ENCODE assay signal across 18 cellular contexts in the genomic region with DNA sequence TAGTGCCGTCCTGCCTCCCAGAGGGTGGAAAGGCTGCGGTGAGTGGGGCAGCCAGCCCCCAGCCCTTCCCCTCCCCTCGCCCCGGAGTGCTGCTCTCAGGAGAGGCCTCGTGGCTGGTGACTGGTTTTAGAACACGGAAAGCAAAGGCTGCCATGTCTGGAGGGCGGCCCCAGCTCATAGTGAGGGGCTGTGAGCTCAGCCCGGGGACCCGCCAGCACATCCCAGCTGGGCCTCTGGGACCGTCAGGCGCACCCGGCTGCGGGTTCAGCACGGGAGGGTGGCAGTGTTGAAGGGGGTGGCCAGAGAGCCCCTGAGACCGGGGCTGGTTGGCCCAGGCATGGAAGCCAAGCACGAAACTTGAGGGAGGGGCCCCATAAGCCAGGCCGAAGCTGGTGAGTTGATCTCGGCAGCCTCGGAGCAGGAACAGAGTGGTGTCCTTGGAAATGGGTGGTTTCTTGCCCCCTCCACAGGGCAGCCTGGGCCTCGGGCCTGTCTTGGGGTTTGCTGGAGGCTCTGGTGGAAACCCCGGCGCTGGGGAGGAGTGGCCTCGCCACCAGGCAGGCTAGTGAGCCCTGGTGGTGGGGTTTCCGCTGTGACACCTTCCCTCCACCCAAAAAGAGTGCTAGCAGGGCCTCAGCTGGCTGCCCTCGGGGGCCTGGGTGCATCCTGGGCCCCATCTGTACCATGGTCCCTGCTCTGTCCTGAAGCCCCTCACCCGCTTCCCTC.
DNase-seq lines count a peak whose midpoint lies in the region; ATAC-seq and TF ChIP-seq lines count a peak whose summit lies in the region.
"Had no signal": no experiment of that assay in that cellular context is flagged by ENCODE, and none has a peak within 500 bp of the region (broad histone marks: within the 10 kb centered on the region; RNA-seq: fewer than 3 reads in every experiment).

No MANE protein-coding gene starts in this region.

- WGBS in H9 (ENCODE audit: extremely low coverage, insufficient read length, low lambda C conversion rate): no CpG with 5 or more reads among the region's 26 CpGs
- WGBS in neuronal stem cell (ENCODE audit: extremely low coverage in 2 of 2, insufficient read length in 2 of 2, insufficient replicate concordance in 1 of 2), 2 donors: no CpG with 5 or more reads among the region's 26 CpGs

- H3K23ac ChIP-seq in H9 (ENCODE audit: insufficient read length, low read depth, low read length) (no peak overlapping the region), neuronal stem cell (ENCODE audit: low read depth, low read length, poor library complexity) (peak overlapping the region; percentile 3)

- H2BK120ac ChIP-seq in H9 (ENCODE audit: low read depth, low read length, poor library complexity, severe bottlenecking): no peak overlapping the region
- peak overlapping the region; percentile 1 for H2BK120ac ChIP-seq in neuronal stem cell (ENCODE audit: low read depth, low read length)

- H3K27ac Mint-ChIP-seq in H9: peak overlapping the region in 2 of 3 experiments; percentile 77 to 92; a peak in 3 of 7 replicates
- H3K27ac Mint-ChIP-seq in activated naive CD8-positive, alpha-beta T cell treated with anti-CD3 and anti-CD28 coated beads, Interleukin-2, amount 10 ng/mL, durations not matched to agents 7 days and 5 days: peak overlapping the region; percentile 6
- H3K27ac Mint-ChIP-seq: T-helper 1 cell treated with Interleukin-12 subunit alpha and Interleukin-12 subunit beta and Interleukin-4 antibody, amounts not matched to agents 30 μg/mL and 1 μg/mL, for 36 hours had no signal

- H3K27me3 Mint-ChIP-seq in H9 (ENCODE audit: low read depth): no peaks in the 10 kb centered on the region; the same call in 1 of the 2 replicates
- H3K27me3 Mint-ChIP-seq in activated naive CD8-positive, alpha-beta T cell treated with anti-CD3 and anti-CD28 coated beads, Interleukin-2, amount 10 ng/mL, durations not matched to agents 7 days and 5 days: no peaks in the 10 kb centered on the region

- no peak overlapping the region for H2BK12ac ChIP-seq in H9 (ENCODE audit: insufficient read length, low read depth, low read length)
- no peak overlapping the region for H2BK12ac ChIP-seq in neuronal stem cell (ENCODE audit: low read length)

- no peaks in the 10 kb centered on the region for H3K9me3 Mint-ChIP-seq in H9
- H3K9me3 Mint-ChIP-seq in activated naive CD8-positive, alpha-beta T cell treated with anti-CD3 and anti-CD28 coated beads, Interleukin-2, amount 10 ng/mL, durations not matched to agents 7 days and 5 days: no peaks in the 10 kb centered on the region
- H3K9me3 Mint-ChIP-seq: T-helper 1 cell treated with Interleukin-12 subunit alpha and Interleukin-12 subunit beta and Interleukin-4 antibody, amounts not matched to agents 30 μg/mL and 1 μg/mL, for 36 hours had no signal

- H3K14ac ChIP-seq in H9 (ENCODE audit: insufficient read depth, low read length) (peak overlapping the region; percentile 44), neuronal stem cell (ENCODE audit: low read length) (peak overlapping the region; percentile 86)

- H3K4me1 Mint-ChIP-seq in H9: peaks cover 46 to 78% of the 10 kb centered on the region in 2 experiments
- peaks cover 28% of the 10 kb centered on the region for H3K4me1 Mint-ChIP-seq in activated naive CD8-positive, alpha-beta T cell treated with anti-CD3 and anti-CD28 coated beads, Interleukin-2, amount 10 ng/mL, durations not matched to agents 7 days and 5 days

- H3K9me3 ChIP-seq in H9 (ENCODE audit: control insufficient read depth, low read depth, low read length) (no peaks in the 10 kb centered on the region), neuronal stem cell (replicated peaks in 1 of 2; ENCODE audit: control insufficient read depth in 2 of 2, insufficient read depth in 1 of 2, low read depth in 1 of 2, low read length in 2 of 2) (no peaks in the 10 kb centered on the region)
- H3K9me3 ChIP-seq: esophagus squamous epithelium, HAP-1, heart right ventricle had no signal

- H3K4me2 ChIP-seq in H9 (ENCODE audit: insufficient read depth, insufficient read length, low read length) (no peak overlapping the region), neuronal stem cell (ENCODE audit: insufficient read depth, low read length, poor library complexity, severe bottlenecking) (no peak overlapping the region)

- no peak overlapping the region for H2BK20ac ChIP-seq in H9 (ENCODE audit: low read depth, low read length, poor library complexity, severe bottlenecking)

- no peak overlapping the region for H4K5ac ChIP-seq in H9 (ENCODE audit: insufficient read length, low read depth, low read length)

- no peaks in the 10 kb centered on the region for H3K79me2 ChIP-seq in H9 (ENCODE audit: insufficient read depth, low read length)

- H3K56ac ChIP-seq in H9 (ENCODE audit: insufficient read length, low read depth, low read length): no peak overlapping the region

- peak overlapping the region; percentile 41 for H3K18ac ChIP-seq in H9 (ENCODE audit: insufficient read length, low read depth, low read length)
- peak overlapping the region; percentile 88 for H3K18ac ChIP-seq in neuronal stem cell (ENCODE audit: low read length)

- no peaks in the 10 kb centered on the region for H3K27me3 ChIP-seq in H9 (ENCODE audit: insufficient read depth, low read length)
- no peaks in the 10 kb centered on the region for H3K27me3 ChIP-seq in neuronal stem cell (ENCODE audit: control insufficient read depth in 3 of 3, insufficient read depth in 3 of 3, low read depth in 1 of 3, low read length in 3 of 3)
- H3K27me3 ChIP-seq: brain microvascular endothelial cell, esophagus squamous epithelium, heart right ventricle had no signal

- POLR2A ChIA-PET in activated naive CD8-positive, alpha-beta T cell treated with anti-CD3 and anti-CD28 coated beads, Interleukin-2, amount 10 ng/mL, durations not matched to agents 7 days and 5 days (lab: Charles Lee): no interaction called here

- peaks cover 10 to 28% of the 10 kb centered on the region in 2 donors for H3K36me3 ChIP-seq in neuronal stem cell (replicated peaks in 1 of 2; ENCODE audit: control insufficient read depth in 2 of 2, insufficient read depth in 2 of 2, low read length in 2 of 2)

- no peaks in the 10 kb centered on the region for H4K20me1 ChIP-seq in H9 (ENCODE audit: control insufficient read depth, insufficient read depth, insufficient read length)

- H2AK5ac ChIP-seq in H9 (ENCODE audit: insufficient read length, low read length): no peak overlapping the region
- peak overlapping the region; percentile 82 for H2AK5ac ChIP-seq in neuronal stem cell (ENCODE audit: low read depth, low read length)

- H3K27ac ChIP-seq in H9 (ENCODE audit: insufficient read length, low read depth, low read length): peak overlapping the region; percentile 12
- H3K27ac ChIP-seq in neuronal stem cell (replicated peaks; ENCODE audit: low read length): no peak overlapping the region
- H3K27ac ChIP-seq: brain microvascular endothelial cell, esophagus squamous epithelium, parathyroid adenoma had no signal

- 0 out of 2 replicates have a peak overlapping the region, but pooled peaks have one; percentile 75 for H2BK15ac ChIP-seq in H9 (ENCODE audit: low read depth, low read length)
- H2BK15ac ChIP-seq in neuronal stem cell (ENCODE audit: low read length): no peak overlapping the region

- H3K23me2 ChIP-seq in H9 (ENCODE audit: insufficient read length, low read depth, low read length, poor library complexity, severe bottlenecking): no peaks in the 10 kb centered on the region

- peaks cover 2% of the 10 kb centered on the region; the same call in 1 of the 2 replicates for H3K4me1 ChIP-seq in H9 (ENCODE audit: insufficient read depth, low read length)
- peaks cover 38 to 49% of the 10 kb centered on the region in 2 donors for H3K4me1 ChIP-seq in neuronal stem cell (ENCODE audit: control insufficient read depth in 2 of 2, insufficient read depth in 1 of 2, low read depth in 1 of 2, low read length in 2 of 2)
- H3K4me1 ChIP-seq: HAP-1, parathyroid adenoma had no signal

- H3K4me3 Mint-ChIP-seq in H9: no peak overlapping the region
- no peak overlapping the region for H3K4me3 Mint-ChIP-seq in activated naive CD8-positive, alpha-beta T cell treated with anti-CD3 and anti-CD28 coated beads, Interleukin-2, amount 10 ng/mL, durations not matched to agents 7 days and 5 days
- H3K4me3 Mint-ChIP-seq: T-helper 1 cell treated with Interleukin-12 subunit alpha and Interleukin-12 subunit beta and Interleukin-4 antibody, amounts not matched to agents 30 μg/mL and 1 μg/mL, for 36 hours had no signal

- H3K36me3 Mint-ChIP-seq in H9 (ENCODE audit: insufficient read depth in 1 of 3, low read depth in 3 of 3): peaks cover 5 to 20% (median 19%) of the 10 kb centered on the region in 3 experiments; a peak in 5 of 7 replicates
- H3K36me3 Mint-ChIP-seq in activated naive CD8-positive, alpha-beta T cell treated with anti-CD3 and anti-CD28 coated beads, Interleukin-2, amount 10 ng/mL, durations not matched to agents 7 days and 5 days: peaks cover 8% of the 10 kb centered on the region

- H2BK5ac ChIP-seq in H9 (ENCODE audit: insufficient read length, low read length) (no peak overlapping the region), neuronal stem cell (ENCODE audit: low read length) (peak overlapping the region; percentile 71)

- no peak overlapping the region for H3T11ph ChIP-seq in H9 (ENCODE audit: low read length)

- no peak overlapping the region for H2AFZ ChIP-seq in H9 (ENCODE audit: low read length)
- H2AFZ ChIP-seq in neuronal stem cell (ENCODE audit: low read length): no peak overlapping the region
- H2AFZ ChIP-seq: parathyroid adenoma had no signal

- H4K91ac ChIP-seq in H9 (ENCODE audit: insufficient read length, low read depth, low read length) (peak overlapping the region; percentile 78), neuronal stem cell (ENCODE audit: low read depth, low read length, poor library complexity) (no peak overlapping the region)

- ATAC-seq in activated naive CD8-positive, alpha-beta T cell treated with anti-CD3 and anti-CD28 coated beads, Interleukin-2, amount 10 ng/mL, durations not matched to agents 7 days and 5 days (ENCODE audit: low read depth): no peak
- no peak for ATAC-seq in esophagus mucosa
- ATAC-seq: activated CD4-positive, CD25-positive, alpha-beta regulatory T cell treated with anti-CD3 and anti-CD28 coated beads, Interleukin-2, amount 50 U/mL, for 24 hours had no signal

- H3K79me1 ChIP-seq in H9 (ENCODE audit: insufficient read depth, low read depth, low read length, poor library complexity, severe bottlenecking): no peaks in the 10 kb centered on the region
- H3K79me1 ChIP-seq in neuronal stem cell (ENCODE audit: low read depth, low read length): peaks cover 4% of the 10 kb centered on the region

- H3K9ac ChIP-seq in H9 (ENCODE audit: extremely low read depth, insufficient read length, low read length): no peak overlapping the region
- H3K9ac ChIP-seq in neuronal stem cell (ENCODE audit: low read depth, low read length, poor library complexity): peak overlapping the region; percentile 72
- H3K9ac ChIP-seq: parathyroid adenoma had no signal

- DNase-seq in GM12865 (ENCODE audit: low read depth): peak; percentile 36
- DNase-seq in H9: no peak
- DNase-seq in activated naive CD8-positive, alpha-beta T cell treated with anti-CD3 and anti-CD28 coated beads, Interleukin-2, amount 10 ng/mL, durations not matched to agents 7 days and 5 days: no peak
- DNase-seq in neuronal stem cell (ENCODE audit: low spot score): no peak
- no peak for DNase-seq in glomerular visceral epithelial cell (ENCODE audit: extremely low spot score)
- no peak for DNase-seq in stimulated activated CD4-positive, alpha-beta T cell treated with anti-CD3 and anti-CD28 coated beads, Interleukin-1b, Interleukin-23, amount 100 ng/mL, for 48 hours
- DNase-seq: activated CD8-positive, alpha-beta memory T cell treated with anti-CD3 and anti-CD28 coated beads, Interleukin-2, amount 50 U/mL, for 4 hours; activated naive CD4-positive, alpha-beta T cell treated with anti-CD3 and anti-CD28 coated beads, Interleukin-2, amount 50 U/mL, for 16 hours; brain microvascular endothelial cell; DMS 273 treated with DMSO at 0.1 percent for 48 hours; esophagus squamous epithelium; heart right ventricle; NCI-H1048 had no signal

- TF ChIP-seq CTCF in GM12865 (IDR thresholded peaks at IDR 0.05; ENCODE audit: insufficient read depth, low read depth, low read length, missing control alignments) (no peak), H9 (conservative IDR thresholded peaks at IDR 0.05) (no peak)

- H3K4me3 ChIP-seq in GM12865 (ENCODE audit: low read depth, low read length) (no peak overlapping the region), neuronal stem cell (ENCODE audit: low read length in 2 of 2) (no peak overlapping the region)
- H3K4me3 ChIP-seq: esophagus squamous epithelium, HAP-1, heart right ventricle had no signal

- H4K8ac ChIP-seq in H9 (replicated peaks; ENCODE audit: insufficient read length, low read depth, low read length) (no peak overlapping the region), neuronal stem cell (ENCODE audit: low read depth, low read length) (no peak overlapping the region)

- H3K4ac ChIP-seq in H9 (ENCODE audit: low read depth, low read length) (peak overlapping the region; percentile 3; the same call in 1 of the 2 replicates), neuronal stem cell (ENCODE audit: low read length) (peak overlapping the region; percentile 30)
